8 cellular contexts compared by ENCODE assay signal in the genomic region with DNA sequence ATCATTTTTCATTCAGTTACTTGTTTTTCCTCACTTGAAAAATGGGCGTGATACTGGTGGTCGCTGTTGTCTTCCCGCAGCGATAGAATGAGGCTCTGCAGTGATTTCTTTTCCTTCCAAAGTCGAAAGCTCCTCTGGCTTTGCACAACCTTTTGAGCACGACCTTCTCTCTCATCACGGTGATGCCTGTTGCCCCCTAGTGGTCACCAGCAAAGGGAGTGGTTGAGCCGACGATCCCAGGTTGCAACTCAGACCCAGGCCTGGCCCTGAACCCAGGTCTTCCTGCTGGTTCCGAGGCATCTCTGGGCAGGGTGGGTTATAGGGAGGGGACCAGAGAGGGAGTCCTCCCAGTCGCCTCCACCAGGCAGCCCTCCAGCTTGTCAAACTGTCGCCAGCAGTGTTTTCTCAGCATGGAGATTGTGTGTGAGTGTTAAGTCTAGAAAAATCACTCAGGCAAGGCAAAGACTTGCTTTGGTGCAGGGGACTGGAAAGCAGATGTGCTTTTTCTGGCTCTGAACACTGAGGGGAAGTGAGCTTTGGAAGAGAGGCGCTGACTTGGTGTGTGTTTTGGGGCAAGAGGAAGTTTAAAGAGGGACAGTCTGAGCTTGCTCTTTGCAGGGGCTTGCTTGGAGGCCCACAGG.
DNase-seq lines count a peak whose midpoint lies in the region; ATAC-seq, FAIRE-seq and TF ChIP-seq lines count a peak whose summit lies in the region.

No MANE protein-coding gene starts in this region.

- H3K9ac ChIP-seq in HUES64 (ENCODE audit: low read depth, low read length), result no peak overlapping the region

- ATAC-seq in pancreas, result peak; percentile 76 to 95 (median 94)
- peak; percentile 76 to 85 for ATAC-seq in upper lobe of left lung (ENCODE audit: low FRiP score in 2 of 2)

- H3K4me1 ChIP-seq in HUES64 (ENCODE audit: insufficient read depth, low read length), result 0 out of 2 replicates have a peak, but pooled peaks cover 3% of the 10 kb centered on the region
- H3K4me1 ChIP-seq in pancreas, result no peaks in the 10 kb centered on the region
- peaks cover 4 to 9% (median 8%) of the 10 kb centered on the region in 4 donors for H3K4me1 ChIP-seq in upper lobe of left lung

- 13% methylated on average over 13 of the region's 13 CpGs for WGBS in HUES64
- 9 to 11% methylated on average over 13 of the region's 13 CpGs for WGBS in pancreas, 2 donors
- WGBS in upper lobe of left lung, 2 donors, result 5 to 7% methylated on average over 12 to 13 of the region's 13 CpGs

- TF ChIP-seq EP300 in upper lobe of left lung (IDR thresholded peaks at IDR 0.05), result no peak

- DNase-seq in DMS114 treated with DMSO at 0.1 percent for 48 hours (lab: John Stamatoyannopoulos, UW; ENCODE audit: unreplicated experiment) (peak; percentile 43), SHP77 (lab: John Stamatoyannopoulos, UW) (peak; percentile 47 to 65), glomerular endothelial cell (ENCODE audit: extremely low read depth, low read depth, low spot score) (peak; percentile 10), pancreas (peak in 5 of 6 donors; percentile 48 to 68 (median 60)), upper lobe of left lung (peak in 1 of 2 donors; percentile 39), T1000 (lab: John Stamatoyannopoulos, UW) (no peak)
- DNase-seq in activated naive CD4-positive, alpha-beta T cell treated with Interleukin-2 at 50 U/mL for 16 hours, result peak; percentile 47

- FAIRE-seq in pancreas (lab: Jason Lieb, UNC), result no peak

- H3K4me3 ChIP-seq in HUES64 (ENCODE audit: low read length) (peak overlapping the region; percentile 53), pancreas (peak overlapping the region in 1 of 4 donors; percentile 30), upper lobe of left lung (peak overlapping the region in 3 of 4 donors; percentile 17 to 35 (median 27))

- H3K9me3 ChIP-seq in HUES64 (ENCODE audit: insufficient read depth, low read depth, low read length) (no peaks in the 10 kb centered on the region), pancreas (no peaks in the 10 kb centered on the region), upper lobe of left lung (no peaks in the 10 kb centered on the region)

- H3K27ac ChIP-seq in HUES64 (ENCODE audit: low read depth, low read length) (no peak overlapping the region), pancreas (no peak overlapping the region), upper lobe of left lung (no peak overlapping the region)

- TF ChIP-seq CTCF in pancreas (IDR thresholded peaks at IDR 0.05), result peak; percentile 67 to 79 (median 76)
- TF ChIP-seq CTCF in upper lobe of left lung (IDR thresholded peaks at IDR 0.05), result peak; percentile 46 to 82 (median 76)

- H3K36me3 ChIP-seq in HUES64 (ENCODE audit: insufficient read depth, low read length) (no peaks in the 10 kb centered on the region), pancreas (no peaks in the 10 kb centered on the region), upper lobe of left lung (no peaks in the 10 kb centered on the region)

- no peak for TF ChIP-seq POLR2A in upper lobe of left lung (IDR thresholded peaks at IDR 0.05)

- H3K27me3 ChIP-seq in HUES64 (ENCODE audit: insufficient read depth, low read length) (0 out of 2 replicates have a peak, but pooled peaks cover 10% of the 10 kb centered on the region), pancreas (no peaks in the 10 kb centered on the region), upper lobe of left lung (no peaks in the 10 kb centered on the region)

- intact Hi-C loops in pancreas (cut with DNase I), result no loop called here
